Comparison of ENCODE assay signal across 27 cellular contexts in genomic region chr6:45981046-45981445, GRCh38.
"Had no signal": no experiment of that assay in that cellular context is flagged by ENCODE, and none has a peak within 500 bp of the region (broad histone marks: within the 10 kb centered on the region; RNA-seq: fewer than 3 reads in every experiment).

No MANE protein-coding gene starts in this region.

- H3K4me1 ChIP-seq: stomach, suprapubic skin, testis, tibial artery, tibial nerve, upper lobe of left lung, upper lobe of right lung, uterus, vagina had no signal

- H3K4me3 Mint-ChIP-seq: stimulated activated effector memory CD8-positive, alpha-beta T cell treated with anti-CD3 and anti-CD28 coated beads, Interleukin-12 subunit alpha, Interleukin-12 subunit beta, amount 100 ng/mL, for 72 hours; stimulated activated memory B cell treated with anti-CD40 and anti-IgM and Interleukin-4, amounts not matched to agents 10 μg/mL and 1 μg/mL and 100 μg/mL, for 72 hours; stimulated activated naive B cell treated with anti-CD40 and anti-IgM and Interleukin-4, amounts not matched to agents 10 μg/mL and 1 μg/mL and 100 μg/mL, for 72 hours; stimulated activated naive CD8-positive, alpha-beta T cell treated with anti-CD3 and anti-CD28 coated beads, Interleukin-15, amount 100 ng/mL, for 72 hours; stimulated activated naive CD8-positive, alpha-beta T cell treated with anti-CD3 and anti-CD28 coated beads, Interleukin-15, Interleukin-2, amounts not matched to agents 100 ng/mL and 50 ng/mL, for 24 hours; type B pancreatic cell had no signal

- H3K27ac ChIP-seq: stomach, suprapubic skin, testis, thoracic aorta, thyroid gland, tibial artery, tibial nerve, upper lobe of left lung, upper lobe of right lung, uterus, vagina had no signal

- H3K27ac Mint-ChIP-seq: stimulated activated effector memory CD8-positive, alpha-beta T cell treated with anti-CD3 and anti-CD28 coated beads, Interleukin-12 subunit alpha, Interleukin-12 subunit beta, amount 100 ng/mL, for 72 hours; stimulated activated memory B cell treated with anti-CD40 and anti-IgM and Interleukin-4, amounts not matched to agents 10 μg/mL and 1 μg/mL and 100 μg/mL, for 72 hours; stimulated activated naive B cell treated with anti-CD40 and anti-IgM and Interleukin-4, amounts not matched to agents 10 μg/mL and 1 μg/mL and 100 μg/mL, for 72 hours; stimulated activated naive CD8-positive, alpha-beta T cell treated with anti-CD3 and anti-CD28 coated beads, Interleukin-15, amount 100 ng/mL, for 72 hours; stimulated activated naive CD8-positive, alpha-beta T cell treated with anti-CD3 and anti-CD28 coated beads, Interleukin-15, Interleukin-2, amounts not matched to agents 100 ng/mL and 50 ng/mL, for 24 hours; type B pancreatic cell had no signal

- DNase-seq: stimulated activated CD4-positive, alpha-beta T cell treated with anti-CD3 and anti-CD28 coated beads, Interleukin-2, amount 100 ng/mL, for 48 hours; stimulated activated CD4-positive, alpha-beta T cell treated with anti-CD3 and anti-CD28 coated beads, Interleukin-4, amount 100 ng/mL, for 1 hour; stimulated activated CD4-positive, alpha-beta T cell treated with anti-CD3 and anti-CD28 coated beads, Interleukin-4, amount 100 ng/mL, for 24 hours; stimulated activated CD4-positive, alpha-beta T cell treated with anti-CD3 and anti-CD28 coated beads, Interleukin-4, amount 100 ng/mL, for 4 hours; stimulated activated CD8-positive, alpha-beta memory T cell treated with anti-CD3 and anti-CD28 coated beads, Interleukin-4, amount 100 ng/mL, for 48 hours; stimulated activated naive B cell treated with anti-CD40 and anti-IgM and Interleukin-4, amounts not matched to agents 10 μg/mL and 1 μg/mL and 100 μg/mL, for 72 hours; stimulated activated naive CD4-positive, alpha-beta T cell; stimulated activated naive CD4-positive, alpha-beta T cell treated with Interleukin-2 at 50 U/mL for 16 hours; stimulated activated naive CD8-positive, alpha-beta T cell treated with anti-CD3 and anti-CD28 coated beads, Interleukin-15, amount 100 ng/mL, for 72 hours; stimulated activated naive CD8-positive, alpha-beta T cell treated with anti-CD3 and anti-CD28 coated beads, Interleukin-15, Interleukin-2, amounts not matched to agents 100 U/mL and 50 U/mL, for 24 hours; stomach; substantia nigra; testis; thyroid gland; tibial artery; transverse colon; upper lobe of left lung; upper lobe of right lung; uterus had no signal

- H3K27me3 Mint-ChIP-seq: stimulated activated memory B cell treated with anti-CD40 and anti-IgM and Interleukin-4, amounts not matched to agents 10 μg/mL and 1 μg/mL and 100 μg/mL, for 72 hours; type B pancreatic cell had no signal

- H3K27me3 ChIP-seq: stomach, suprapubic skin, testis, thyroid gland, tibial artery, tibial nerve, transverse colon, upper lobe of left lung, upper lobe of right lung, uterus, vagina had no signal

- H3K36me3 ChIP-seq: stomach, suprapubic skin, thoracic aorta, thyroid gland, tibial artery, tibial nerve, transverse colon, upper lobe of left lung, upper lobe of right lung, uterus, vagina had no signal

- H3K36me3 Mint-ChIP-seq: stimulated activated effector memory CD8-positive, alpha-beta T cell treated with anti-CD3 and anti-CD28 coated beads, Interleukin-12 subunit alpha, Interleukin-12 subunit beta, amount 100 ng/mL, for 72 hours; stimulated activated memory B cell treated with anti-CD40 and anti-IgM and Interleukin-4, amounts not matched to agents 10 μg/mL and 1 μg/mL and 100 μg/mL, for 72 hours; stimulated activated naive B cell treated with anti-CD40 and anti-IgM and Interleukin-4, amounts not matched to agents 10 μg/mL and 1 μg/mL and 100 μg/mL, for 72 hours; type B pancreatic cell had no signal

- ATAC-seq: stimulated activated effector memory CD8-positive, alpha-beta T cell treated with anti-CD3 and anti-CD28 coated beads, Interleukin-12 subunit alpha, Interleukin-12 subunit beta, amount 100 ng/mL, for 72 hours; stimulated activated memory B cell treated with anti-CD40 and anti-IgM and Interleukin-4, amounts not matched to agents 10 μg/mL and 1 μg/mL and 100 μg/mL, for 72 hours; stimulated activated naive B cell treated with anti-CD40 and anti-IgM and Interleukin-4, amounts not matched to agents 10 μg/mL and 1 μg/mL and 100 μg/mL, for 72 hours; stimulated activated naive CD8-positive, alpha-beta T cell treated with anti-CD3 and anti-CD28 coated beads, Interleukin-15, amount 100 ng/mL, for 72 hours; stimulated activated naive CD8-positive, alpha-beta T cell treated with anti-CD3 and anti-CD28 coated beads, Interleukin-15, Interleukin-2, amounts not matched to agents 100 U/mL and 50 U/mL, for 24 hours; upper lobe of right lung had no signal

- H3K9me3 Mint-ChIP-seq: stimulated activated effector memory CD8-positive, alpha-beta T cell treated with anti-CD3 and anti-CD28 coated beads, Interleukin-12 subunit alpha, Interleukin-12 subunit beta, amount 100 ng/mL, for 72 hours; stimulated activated naive B cell treated with anti-CD40 and anti-IgM and Interleukin-4, amounts not matched to agents 10 μg/mL and 1 μg/mL and 100 μg/mL, for 72 hours; stimulated activated naive CD8-positive, alpha-beta T cell treated with anti-CD3 and anti-CD28 coated beads, Interleukin-15, amount 100 ng/mL, for 72 hours; stimulated activated naive CD8-positive, alpha-beta T cell treated with anti-CD3 and anti-CD28 coated beads, Interleukin-15, Interleukin-2, amounts not matched to agents 100 ng/mL and 50 ng/mL, for 24 hours; type B pancreatic cell had no signal

- H3K4me3 ChIP-seq: stomach, suprapubic skin, testis, thoracic aorta, thyroid gland, tibial artery, tibial nerve, transverse colon, upper lobe of left lung, upper lobe of right lung, uterus, vagina had no signal

- H3K4me1 Mint-ChIP-seq: stimulated activated memory B cell treated with anti-CD40 and anti-IgM and Interleukin-4, amounts not matched to agents 10 μg/mL and 1 μg/mL and 100 μg/mL, for 72 hours; stimulated activated naive B cell treated with anti-CD40 and anti-IgM and Interleukin-4, amounts not matched to agents 10 μg/mL and 1 μg/mL and 100 μg/mL, for 72 hours; stimulated activated naive CD8-positive, alpha-beta T cell treated with anti-CD3 and anti-CD28 coated beads, Interleukin-15, amount 100 ng/mL, for 72 hours had no signal

- H3K9me3 ChIP-seq: suprapubic skin, testis, thoracic aorta, thyroid gland, tibial artery, tibial nerve, transverse colon, upper lobe of right lung, uterus, vagina had no signal
